Comparison of ENCODE assay signal across 8 cellular contexts in genomic region chr6:29749668-29750067, GRCh38. TPM values are rescaled to one million over a fixed set of nuclear protein-coding genes. Genes with fewer than 3 reads are reported as not detected.
DNase-seq lines count a peak whose midpoint lies in the region; TF ChIP-seq lines count a peak whose summit lies in the region.

No MANE protein-coding gene starts in this region.

- in situ Hi-C loops in brain microvascular endothelial cell (cut with HindIII; ENCODE audit: low pct_ligation_motif_present, low sequenced_read_pairs): loop anchor here (25.0 kb wide), 1 partner anchor 88 kb away; the partner anchor contains the start of gene HLA-G

- no peak for TF ChIP-seq EP300 in esophagus muscularis mucosa (IDR thresholded peaks at IDR 0.05)

- peak overlapping the region in 3 of 4 donors; percentile 60 to 79 (median 69) for H3K27ac ChIP-seq in Peyer's patch
- H3K27ac ChIP-seq in esophagus muscularis mucosa (replicated peaks in 1 of 4): peak overlapping the region; percentile 79 to 87 (median 83)
- no peak overlapping the region for H3K27ac ChIP-seq in brain microvascular endothelial cell

- H3K36me3 Mint-ChIP-seq in Calu3 (ENCODE audit: insufficient read depth, unreplicated experiment): peaks cover 38% of the 10 kb centered on the region
- no peaks in the 10 kb centered on the region for H3K36me3 Mint-ChIP-seq in progenitor cell of endocrine pancreas (ENCODE audit: insufficient read depth)

- no peaks in the 10 kb centered on the region for H3K36me3 ChIP-seq in Peyer's patch
- peaks cover 0 to 7% (median 4%) of the 10 kb centered on the region in 4 donors for H3K36me3 ChIP-seq in esophagus muscularis mucosa
- no peaks in the 10 kb centered on the region for H3K36me3 ChIP-seq in brain microvascular endothelial cell (replicated peaks)

- CTCF ChIA-PET in Calu3 (lab: Charles Lee): interaction anchor here (0.6 to 2.2 kb wide), 10 partner anchors 9 to 100 kb away, joined by 3 to 8 read pairs (median 6); no protein-coding TSS in a partner anchor

- TF ChIP-seq CTCF in Calu3 (IDR thresholded peaks at IDR 0.05; ENCODE audit: unreplicated experiment) (no peak), Peyer's patch (IDR thresholded peaks at IDR 0.05) (no peak), esophagus muscularis mucosa (IDR thresholded peaks at IDR 0.05) (no peak), progenitor cell of endocrine pancreas (IDR thresholded peaks at IDR 0.05; ENCODE audit: unreplicated experiment) (no peak), brain microvascular endothelial cell (IDR thresholded peaks at IDR 0.05; ENCODE audit: low read depth, low read length, missing control alignments) (no peak)

- DNase-seq in Calu3 (no peak), Peyer's patch (no peak), esophagus muscularis mucosa (ENCODE audit: extremely low spot score) (no peak), progenitor cell of endocrine pancreas (ENCODE audit: low spot score, unreplicated experiment) (no peak), OCI-M2 (lab: John Stamatoyannopoulos, UW; ENCODE audit: unreplicated experiment) (no peak), NCI-H2029 treated with DMSO at 0.1 percent for 48 hours (lab: John Stamatoyannopoulos, UW) (no peak), brain microvascular endothelial cell (no peak), AG20443 (ENCODE audit: low spot score) (no peak)

- no peaks in the 10 kb centered on the region for H3K27me3 ChIP-seq in Peyer's patch
- H3K27me3 ChIP-seq in esophagus muscularis mucosa: no peaks in the 10 kb centered on the region
- H3K27me3 ChIP-seq in brain microvascular endothelial cell (replicated peaks): peaks cover 4% of the 10 kb centered on the region

- H3K27ac Mint-ChIP-seq in Calu3 (ENCODE audit: unreplicated experiment) (no peak overlapping the region), progenitor cell of endocrine pancreas (no peak overlapping the region)

- WGBS in esophagus muscularis mucosa: 56% methylated on average over 5 of the region's 5 CpGs

- H3K27me3 Mint-ChIP-seq in Calu3 (ENCODE audit: unreplicated experiment): peaks cover 12% of the 10 kb centered on the region
- peaks cover 92% of the 10 kb centered on the region for H3K27me3 Mint-ChIP-seq in progenitor cell of endocrine pancreas

- H3K9me3 ChIP-seq in Peyer's patch (no peaks in the 10 kb centered on the region), esophagus muscularis mucosa (no peaks in the 10 kb centered on the region)

- no peak for TF ChIP-seq POLR2A in Peyer's patch (IDR thresholded peaks at IDR 0.05)
- TF ChIP-seq POLR2A in esophagus muscularis mucosa (IDR thresholded peaks at IDR 0.05; ENCODE audit: low read depth): no peak

- intact Hi-C loops in Calu3 (cut with micrococcal nuclease; ENCODE audit: unreplicated experiment) (loop anchor here (5.0 kb wide), 1 partner anchor 42 kb away; no protein-coding TSS in a partner anchor), esophagus muscularis mucosa (cut with DNase I) (loop anchor here (10.0 kb wide), 1 partner anchor 225 kb away; no protein-coding TSS in a partner anchor)

- H3K4me3 Mint-ChIP-seq in Calu3 (ENCODE audit: low read depth, unreplicated experiment): peak overlapping the region; percentile 93
- H3K4me3 Mint-ChIP-seq in progenitor cell of endocrine pancreas (ENCODE audit: low read depth): peak overlapping the region; percentile 75

- no TSS peak for BruUV-seq in Calu3 (replicated peaks; lab: Mats Ljungman, UMichigan)

- H3K4me3 ChIP-seq in Peyer's patch: peak overlapping the region; percentile 65 to 78 (median 74)
- H3K4me3 ChIP-seq in esophagus muscularis mucosa: peak overlapping the region; percentile 73 to 93 (median 82)
- H3K4me3 ChIP-seq in brain microvascular endothelial cell (ENCODE audit: low read depth, low read length): no peak overlapping the region

- H3K4me1 ChIP-seq in Peyer's patch (peaks cover 0 to 25% (median 9%) of the 10 kb centered on the region in 4 donors), esophagus muscularis mucosa (peaks cover 30 to 43% (median 40%) of the 10 kb centered on the region in 4 donors)

- H3K4me1 Mint-ChIP-seq in Calu3 (ENCODE audit: low read depth, unreplicated experiment) (peaks cover 33% of the 10 kb centered on the region), progenitor cell of endocrine pancreas (ENCODE audit: low read depth) (peaks cover 8% of the 10 kb centered on the region)

- H3K9me3 Mint-ChIP-seq in Calu3 (ENCODE audit: low read depth, unreplicated experiment) (no peaks in the 10 kb centered on the region), progenitor cell of endocrine pancreas (ENCODE audit: low read depth) (no peaks in the 10 kb centered on the region)

RNA-seq across cellular contexts. Expression of gene HLA-F, which starts 26.4 kb away (rescaled TPM):
- 57.9 and 119 TPM in 2 replicates for total RNA-seq in Calu3 (2022)
- total RNA-seq in Peyer's patch: 100 to 1,000 TPM; 213 to 359 (median 299) TPM
- total RNA-seq in esophagus muscularis mucosa: 10 to 100 TPM; 36.1 to 69.6 (median 52.8) TPM
- 1.1 TPM in 1 of 2 replicates, not detected in the other for total RNA-seq in progenitor cell of endocrine pancreas

Comparison
In these comparisons a context has a peak if more than half of its experiments do, and no peak if none do; other contexts are left out.
1. RNA of gene HLA-F, which starts 26.4 kb away (total RNA-seq): 213 to 359 TPM in Peyer's patch, 36.1 to 69.6 TPM in esophagus muscularis mucosa and 57.9 to 119 TPM in Calu3; 1.1 TPM in progenitor cell of endocrine pancreas; every median in the first group is over 10 times any median in the second.